ENCODE assay signal across 21 cellular contexts in genomic region chr15:26073430-26074333, GRCh38.
DNase-seq lines count a peak whose midpoint lies in the region; ATAC-seq and TF ChIP-seq lines count a peak whose summit lies in the region.
"Had no signal": no experiment of that assay in that cellular context is flagged by ENCODE, and none has a peak within 500 bp of the region (broad histone marks: within the 10 kb centered on the region; RNA-seq: fewer than 3 reads in every experiment).

No MANE protein-coding gene starts in this region.

- peaks cover 14% of the 10 kb centered on the region for H3K4me1 Mint-ChIP-seq in activated CD4-positive, alpha-beta T cell treated with anti-CD3 and anti-CD28 coated beads for 36 hours
- H3K4me1 Mint-ChIP-seq in activated CD4-positive, alpha-beta T cell treated with anti-CD3 and anti-CD28 coated beads, Interleukin-2, amount 10 ng/mL, durations not matched to agents 7 days and 5 days = no peaks in the 10 kb centered on the region
- peaks cover 26% of the 10 kb centered on the region for H3K4me1 Mint-ChIP-seq in activated naive CD4-positive, alpha-beta T cell treated with anti-CD3 and anti-CD28 coated beads, Interleukin-2, amount 50 U/mL, for 24 hours

- CTCF ChIA-PET in activated CD4-positive, alpha-beta T cell treated with anti-CD3 and anti-CD28 coated beads for 36 hours (lab: Charles Lee) = no interaction called here
- CTCF ChIA-PET in activated CD4-positive, alpha-beta T cell treated with anti-CD3 and anti-CD28 coated beads, Interleukin-2, amount 10 ng/mL, durations not matched to agents 7 days and 5 days (lab: Charles Lee) = no interaction called here

- WGBS in prostate gland = 70% methylated on average over 6 of the region's 6 CpGs

- POLR2A ChIA-PET in activated CD4-positive, alpha-beta T cell treated with anti-CD3 and anti-CD28 coated beads for 36 hours (lab: Charles Lee) = no interaction called here
- POLR2A ChIA-PET in activated CD4-positive, alpha-beta T cell treated with anti-CD3 and anti-CD28 coated beads, Interleukin-2, amount 10 ng/mL, durations not matched to agents 7 days and 5 days (lab: Charles Lee) = no interaction called here

- no peaks in the 10 kb centered on the region for H3K9me3 Mint-ChIP-seq in activated CD4-positive, alpha-beta T cell treated with anti-CD3 and anti-CD28 coated beads for 36 hours (ENCODE audit: low read depth)
- H3K9me3 Mint-ChIP-seq in activated CD4-positive, alpha-beta T cell treated with anti-CD3 and anti-CD28 coated beads, Interleukin-2, amount 10 ng/mL, durations not matched to agents 7 days and 5 days = no peaks in the 10 kb centered on the region
- no peaks in the 10 kb centered on the region for H3K9me3 Mint-ChIP-seq in activated naive CD4-positive, alpha-beta T cell treated with anti-CD3 and anti-CD28 coated beads, Interleukin-2, amount 50 U/mL, for 24 hours
- H3K9me3 Mint-ChIP-seq: naive thymus-derived CD8-positive, alpha-beta T cell; T-cell had no signal

- no peak overlapping the region for H3K27ac ChIP-seq in prostate gland
- H3K27ac ChIP-seq: ovary, Peyer's patch, right lobe of liver, upper lobe of left lung had no signal

- H3K9me3 ChIP-seq in prostate gland = no peaks in the 10 kb centered on the region
- H3K9me3 ChIP-seq: ovary, Peyer's patch, right lobe of liver, upper lobe of left lung had no signal

- H3K36me3 Mint-ChIP-seq in activated CD4-positive, alpha-beta T cell treated with anti-CD3 and anti-CD28 coated beads for 36 hours (ENCODE audit: low read depth) = no peaks in the 10 kb centered on the region
- no peaks in the 10 kb centered on the region for H3K36me3 Mint-ChIP-seq in activated CD4-positive, alpha-beta T cell treated with anti-CD3 and anti-CD28 coated beads, Interleukin-2, amount 10 ng/mL, durations not matched to agents 7 days and 5 days (ENCODE audit: low read depth)
- no peaks in the 10 kb centered on the region for H3K36me3 Mint-ChIP-seq in activated naive CD4-positive, alpha-beta T cell treated with anti-CD3 and anti-CD28 coated beads, Interleukin-2, amount 50 U/mL, for 24 hours
- H3K36me3 Mint-ChIP-seq: T-cell had no signal

- DNase-seq in activated CD4-positive, alpha-beta T cell treated with anti-CD3 and anti-CD28 coated beads for 36 hours = peak; percentile 45
- no peak for DNase-seq in activated CD4-positive, alpha-beta T cell treated with anti-CD3 and anti-CD28 coated beads, Interleukin-2, amount 10 ng/mL, durations not matched to agents 7 days and 5 days
- DNase-seq in HFF-Myc (ENCODE audit: extremely low read depth, low read depth) (no peak), prostate gland (ENCODE audit: low spot score) (no peak)
- peak; percentile 51 for DNase-seq in stimulated activated CD4-positive, alpha-beta T cell treated with anti-CD3 and anti-CD28 coated beads, Interleukin-15, amount 100 ng/mL, for 24 hours
- DNase-seq: activated CD8-positive, alpha-beta memory T cell treated with anti-CD3 and anti-CD28 coated beads for 24 hours; activated effector memory CD4-positive, alpha-beta T cell treated with Interleukin-2 at 50 U/mL for 16 hours; aorta; central memory CD4-positive, alpha-beta T cell; DMS53; GF-D8; H7; naive thymus-derived CD8-positive, alpha-beta T cell; ovary; Peyer's patch; right lobe of liver; T-cell; upper lobe of left lung had no signal

- intact Hi-C loops in activated CD4-positive, alpha-beta T cell treated with anti-CD3 and anti-CD28 coated beads for 36 hours (cut with DNase I, micrococcal nuclease) = no loop called here
- intact Hi-C loops in prostate gland (cut with DNase I) = no loop called here

- peaks cover 15% of the 10 kb centered on the region for H3K27me3 Mint-ChIP-seq in activated CD4-positive, alpha-beta T cell treated with anti-CD3 and anti-CD28 coated beads for 36 hours
- peaks cover 8% of the 10 kb centered on the region for H3K27me3 Mint-ChIP-seq in activated CD4-positive, alpha-beta T cell treated with anti-CD3 and anti-CD28 coated beads, Interleukin-2, amount 10 ng/mL, durations not matched to agents 7 days and 5 days
- H3K27me3 Mint-ChIP-seq in activated naive CD4-positive, alpha-beta T cell treated with anti-CD3 and anti-CD28 coated beads, Interleukin-2, amount 50 U/mL, for 24 hours = peaks cover 8% of the 10 kb centered on the region

- no peak for TF ChIP-seq POLR2A in prostate gland (IDR thresholded peaks at IDR 0.05)

- H3K27me3 ChIP-seq in prostate gland (replicated peaks; ENCODE audit: insufficient read depth) = no peaks in the 10 kb centered on the region
- H3K27me3 ChIP-seq: ovary, Peyer's patch, right lobe of liver, upper lobe of left lung had no signal

- H3K4me3 Mint-ChIP-seq in activated CD4-positive, alpha-beta T cell treated with anti-CD3 and anti-CD28 coated beads for 36 hours = no peak overlapping the region
- no peak overlapping the region for H3K4me3 Mint-ChIP-seq in activated CD4-positive, alpha-beta T cell treated with anti-CD3 and anti-CD28 coated beads, Interleukin-2, amount 10 ng/mL, durations not matched to agents 7 days and 5 days
- no peak overlapping the region for H3K4me3 Mint-ChIP-seq in activated naive CD4-positive, alpha-beta T cell treated with anti-CD3 and anti-CD28 coated beads, Interleukin-2, amount 50 U/mL, for 24 hours
- H3K4me3 Mint-ChIP-seq: naive thymus-derived CD8-positive, alpha-beta T cell; T-cell had no signal

- peak overlapping the region; percentile 77 for H3K27ac Mint-ChIP-seq in activated CD4-positive, alpha-beta T cell treated with anti-CD3 and anti-CD28 coated beads for 36 hours
- H3K27ac Mint-ChIP-seq in activated CD4-positive, alpha-beta T cell treated with anti-CD3 and anti-CD28 coated beads, Interleukin-2, amount 10 ng/mL, durations not matched to agents 7 days and 5 days = no peak overlapping the region
- H3K27ac Mint-ChIP-seq in activated naive CD4-positive, alpha-beta T cell treated with anti-CD3 and anti-CD28 coated beads, Interleukin-2, amount 50 U/mL, for 24 hours = peak overlapping the region; percentile 87
- H3K27ac Mint-ChIP-seq: naive thymus-derived CD8-positive, alpha-beta T cell; T-cell had no signal

- no peaks in the 10 kb centered on the region for H3K4me1 ChIP-seq in prostate gland (replicated peaks)
- H3K4me1 ChIP-seq: Peyer's patch, right lobe of liver, upper lobe of left lung had no signal

- ATAC-seq in activated CD4-positive, alpha-beta T cell treated with anti-CD3 and anti-CD28 coated beads for 36 hours = peak; percentile 97
- ATAC-seq in GM21526 (IDR thresholded peaks at IDR 0.05; ENCODE audit: low FRiP score, unreplicated experiment) = no peak
- ATAC-seq in HG03432 (IDR thresholded peaks at IDR 0.05; ENCODE audit: unreplicated experiment) = no peak
- ATAC-seq: naive thymus-derived CD8-positive, alpha-beta T cell; right lobe of liver had no signal

- TF ChIP-seq CTCF in HFF-Myc (IDR thresholded peaks at IDR 0.05; ENCODE audit: low read depth, low read length, missing control alignments) (peak; percentile 2), prostate gland (IDR thresholded peaks at IDR 0.05) (no peak)

- H3K36me3 ChIP-seq in prostate gland = no peaks in the 10 kb centered on the region
- H3K36me3 ChIP-seq: ovary, Peyer's patch, right lobe of liver, upper lobe of left lung had no signal

- H3K4me3 ChIP-seq in HFF-Myc (replicated peaks; ENCODE audit: low read depth, low read length) (no peak overlapping the region), prostate gland (no peak overlapping the region)
- H3K4me3 ChIP-seq: ovary, Peyer's patch, right lobe of liver, upper lobe of left lung had no signal

Comparison
In these comparisons a context has a peak if more than half of its experiments do, and no peak if none do; other contexts are left out.
1. DNase-seq: peak in activated CD4-positive, alpha-beta T cell treated with anti-CD3 and anti-CD28 coated beads for 36 hours (single experiment) and stimulated activated CD4-positive, alpha-beta T cell treated with anti-CD3 and anti-CD28 coated beads, Interleukin-15, amount 100 ng/mL, for 24 hours (single experiment); none in activated CD4-positive, alpha-beta T cell treated with anti-CD3 and anti-CD28 coated beads, Interleukin-2, amount 10 ng/mL, durations not matched to agents 7 days and 5 days (single experiment), HFF-Myc (single experiment) and prostate gland (single experiment).